28 cellular contexts compared by ENCODE assay signal in the genomic region with DNA sequence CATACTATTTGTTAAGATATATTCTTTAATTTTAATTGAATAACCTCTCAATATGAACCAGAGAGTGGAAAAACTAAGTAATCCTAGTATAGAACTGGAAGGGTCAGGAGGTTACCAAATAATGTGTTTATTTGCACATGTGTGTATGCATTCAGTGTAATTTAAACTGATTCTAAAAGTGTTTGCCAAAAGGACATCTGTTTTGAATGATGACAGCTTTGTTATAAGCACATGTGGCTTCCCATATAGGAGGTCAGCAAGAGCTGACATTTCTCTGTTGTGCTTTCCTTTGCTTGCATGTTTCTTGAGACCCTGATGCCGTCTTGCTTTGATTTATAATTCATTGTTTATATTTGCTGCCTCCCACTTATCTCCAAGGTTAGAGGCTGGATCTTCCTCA.
"Had no signal": no experiment of that assay in that cellular context is flagged by ENCODE, and none has a peak within 500 bp of the region (broad histone marks: within the 10 kb centered on the region; RNA-seq: fewer than 3 reads in every experiment).

No MANE protein-coding gene starts in this region.

- DNase-seq: activated CD4-positive, alpha-beta T cell treated with anti-CD3 and anti-CD28 coated beads for 36 hours; activated CD4-positive, alpha-beta T cell treated with anti-CD3 and anti-CD28 coated beads, Interleukin-2, amount 50 U/mL, for 4 hours; activated CD4-positive, CD25-positive, alpha-beta regulatory T cell; activated effector memory CD4-positive, alpha-beta T cell treated with Interleukin-2 at 50 U/mL for 16 hours; activated naive CD4-positive, alpha-beta T cell treated with Interleukin-2 at 50 U/mL for 16 hours; activated T-cell treated with anti-CD3 and anti-CD28 coated beads for 4 hours; adrenal gland; aorta; body of pancreas; dermis blood vessel endothelial cell; effector CD4-positive, alpha-beta T cell; foreskin melanocyte; heart right ventricle; kidney glomerular epithelial cell; left lung; lower lobe of right lung; mesenchymal stem cell; naive thymus-derived CD8-positive, alpha-beta T cell; nucleus accumbens; psoas muscle; sigmoid colon; small intestine; stimulated activated CD4-positive, alpha-beta T cell treated with anti-CD3 and anti-CD28 coated beads, Interleukin-4, amount 100 ng/mL, for 24 hours; stimulated activated naive CD8-positive, alpha-beta T cell treated with anti-CD3 and anti-CD28 coated beads, Interleukin-15, amount 100 ng/mL, for 72 hours; substantia nigra; thyroid gland; upper lobe of right lung had no signal

- H3K9me3 ChIP-seq: adrenal gland, body of pancreas, heart right ventricle, left lung, lower lobe of right lung, psoas muscle, sigmoid colon, thyroid gland, upper lobe of right lung had no signal

- H3K27me3 ChIP-seq: adrenal gland, body of pancreas, heart right ventricle, left lung, sigmoid colon, thyroid gland, upper lobe of right lung had no signal

- H3K36me3 ChIP-seq: adrenal gland, heart right ventricle, left lung, lower lobe of right lung, sigmoid colon, thyroid gland, upper lobe of right lung had no signal

- H3K9ac ChIP-seq: parathyroid adenoma had no signal

- H3K4me1 ChIP-seq: adrenal gland, body of pancreas, left lung, lower lobe of right lung, parathyroid adenoma, sigmoid colon, upper lobe of right lung had no signal

- H3K79me2 ChIP-seq: parathyroid adenoma had no signal

- H3K27ac ChIP-seq: adrenal gland, body of pancreas, heart right ventricle, left lung, lower lobe of right lung, parathyroid adenoma, psoas muscle, sigmoid colon, thyroid gland, upper lobe of right lung had no signal

- H2AFZ ChIP-seq: parathyroid adenoma had no signal

- H3K4me3 ChIP-seq: adrenal gland, body of pancreas, heart right ventricle, left lung, lower lobe of right lung, psoas muscle, sigmoid colon, thyroid gland, upper lobe of right lung had no signal
